In genomic region chr12:112904571-112904970, GRCh38 we compare ENCODE assay signal across 14 cellular contexts. TPM values are rescaled to one million over a fixed set of nuclear protein-coding genes. Genes with fewer than 3 reads are reported as not detected.
A peak's percentile ranks its signal among the peaks of the same experiment; 100 is the strongest.
DNase-seq lines count a peak whose midpoint lies in the region; ATAC-seq and TF ChIP-seq lines count a peak whose summit lies in the region.
"Had no signal": no experiment of that assay in that cellular context is flagged by ENCODE, and none has a peak within 500 bp of the region (broad histone marks: within the 10 kb centered on the region; RNA-seq: fewer than 3 reads in every experiment).

No MANE protein-coding gene starts in this region.

- H3K4me2 ChIP-seq in SU-DHL-6 (ENCODE audit: low read depth, low read length, poor library complexity, severe bottlenecking): no peak overlapping the region
- no peak overlapping the region for H3K4me2 ChIP-seq in fibroblast of lung (ENCODE audit: extremely low read depth, insufficient read depth, low read length)

- CTCF ChIA-PET in activated CD8-positive, alpha-beta memory T cell treated with anti-CD3 and anti-CD28 coated beads, Interleukin-2, amount 10 ng/mL, durations not matched to agents 7 days and 5 days (lab: Charles Lee): no interaction called here

- peak overlapping the region; percentile 86 for H3K27ac ChIP-seq in SU-DHL-6 (ENCODE audit: low read depth, low read length)
- no peak overlapping the region for H3K27ac ChIP-seq in fibroblast of lung (ENCODE audit: insufficient read depth, low read length)
- peak overlapping the region in 3 of 5 donors; percentile 51 to 84 (median 63) for H3K27ac ChIP-seq in stomach
- H3K27ac ChIP-seq: left ventricle myocardium inferior, testis had no signal

- no peaks in the 10 kb centered on the region for H3K27me3 Mint-ChIP-seq in activated CD8-positive, alpha-beta memory T cell treated with anti-CD3 and anti-CD28 coated beads, Interleukin-2, amount 10 ng/mL, durations not matched to agents 7 days and 5 days

- no peaks in the 10 kb centered on the region for H3K4me1 ChIP-seq in fibroblast of lung (ENCODE audit: control insufficient read depth, extremely low read depth, insufficient read depth, low read length)
- H3K4me1 ChIP-seq in stomach: peaks cover 0 to 42% (median 31%) of the 10 kb centered on the region in 4 donors

- intact Hi-C loops in stomach (cut with DNase I; ENCODE audit: low total_unique reads): no loop called here

- no peaks in the 10 kb centered on the region for H3K27me3 ChIP-seq in SU-DHL-6 (ENCODE audit: low read length)
- H3K27me3 ChIP-seq in fibroblast of lung (ENCODE audit: control insufficient read depth, insufficient read depth, low read length): no peaks in the 10 kb centered on the region
- H3K27me3 ChIP-seq in stomach: no peaks in the 10 kb centered on the region
- H3K27me3 ChIP-seq: testis had no signal

- DNase-seq in activated CD8-positive, alpha-beta memory T cell treated with anti-CD3 and anti-CD28 coated beads, Interleukin-2, amount 10 ng/mL, durations not matched to agents 7 days and 5 days: no peak
- no peak for DNase-seq in activated CD8-positive, alpha-beta memory T cell treated with anti-CD3 and anti-CD28 coated beads, Interleukin-2, amount 50 U/mL, for 4 hours
- DNase-seq in fibroblast of lung (ENCODE audit: low read depth in 2 of 2) (peak; percentile 5 to 53), stomach (no peak), DMS79 treated with DMSO at 0.1 percent for 48 hours (lab: John Stamatoyannopoulos, UW) (no peak)
- DNase-seq: activated T-cell treated with anti-CD3 and anti-CD28 coated beads, Interleukin-2, amount 50 U/mL, for 4 hours; cerebellar nuclear complex; left ventricle myocardium inferior; NCI-H2107; OCI-M1; testis had no signal

- TF ChIP-seq EP300 in stomach (IDR thresholded peaks at IDR 0.05): no peak

- no peaks in the 10 kb centered on the region for H3K9me2 ChIP-seq in SU-DHL-6 (replicated peaks; ENCODE audit: insufficient read depth, low read length)

- ATAC-seq in activated CD8-positive, alpha-beta memory T cell treated with anti-CD3 and anti-CD28 coated beads, Interleukin-2, amount 10 ng/mL, durations not matched to agents 7 days and 5 days: no peak
- no peak for ATAC-seq in GM19328 (IDR thresholded peaks at IDR 0.05; ENCODE audit: unreplicated experiment)
- no peak for ATAC-seq in HG02588 (IDR thresholded peaks at IDR 0.05; ENCODE audit: unreplicated experiment)
- ATAC-seq: activated T-cell treated with anti-CD3 and anti-CD28 coated beads, Interleukin-2, amount 50 U/mL, for 4 hours had no signal

- H3K27ac Mint-ChIP-seq in activated CD8-positive, alpha-beta memory T cell treated with anti-CD3 and anti-CD28 coated beads, Interleukin-2, amount 10 ng/mL, durations not matched to agents 7 days and 5 days: peak overlapping the region; percentile 71

- no peaks in the 10 kb centered on the region for H3K9me3 ChIP-seq in SU-DHL-6 (ENCODE audit: insufficient read depth, low read length)
- no peaks in the 10 kb centered on the region for H3K9me3 ChIP-seq in fibroblast of lung (ENCODE audit: control insufficient read depth, insufficient read depth, low read depth, low read length)
- H3K9me3 ChIP-seq in stomach: no peaks in the 10 kb centered on the region
- H3K9me3 ChIP-seq: left ventricle myocardium inferior, testis had no signal

- H3K4me1 Mint-ChIP-seq in activated CD8-positive, alpha-beta memory T cell treated with anti-CD3 and anti-CD28 coated beads, Interleukin-2, amount 10 ng/mL, durations not matched to agents 7 days and 5 days: peaks cover 61% of the 10 kb centered on the region

- no peak for TF ChIP-seq POLR2A in stomach (IDR thresholded peaks at IDR 0.05)

- TF ChIP-seq CTCF in SU-DHL-6 (IDR thresholded peaks at IDR 0.05; ENCODE audit: insufficient read depth, low read length, poor library complexity, severe bottlenecking) (no peak), fibroblast of lung (conservative IDR thresholded peaks at IDR 0.05 in 1 of 2, IDR thresholded peaks at IDR 0.05 in 1 of 2; ENCODE audit: low read depth in 1 of 2, low read length in 2 of 2) (no peak), stomach (IDR thresholded peaks at IDR 0.05) (no peak)

- H4K20me1 ChIP-seq in SU-DHL-6 (ENCODE audit: low read depth, low read length) (no peaks in the 10 kb centered on the region), fibroblast of lung (ENCODE audit: control insufficient read depth, extremely low read depth, insufficient read depth, low read length) (no peaks in the 10 kb centered on the region)

- no peak overlapping the region for H3K9ac ChIP-seq in SU-DHL-6 (ENCODE audit: low read length)
- H3K9ac ChIP-seq in fibroblast of lung (ENCODE audit: insufficient read depth, low read length): no peak overlapping the region

- no peaks in the 10 kb centered on the region for H3F3A ChIP-seq in SU-DHL-6 (ENCODE audit: insufficient read depth)

- H3K4me3 ChIP-seq in SU-DHL-6 (ENCODE audit: insufficient read depth, low read length, poor library complexity, severe bottlenecking) (no peak overlapping the region), fibroblast of lung (replicated peaks in 1 of 4; ENCODE audit: control extremely low read depth in 1 of 4, insufficient read depth in 1 of 4, low read depth in 3 of 4, low read length in 4 of 4) (no peak overlapping the region), stomach (no peak overlapping the region)
- H3K4me3 ChIP-seq: left ventricle myocardium inferior, testis had no signal

- H3K9me3 Mint-ChIP-seq in activated CD8-positive, alpha-beta memory T cell treated with anti-CD3 and anti-CD28 coated beads, Interleukin-2, amount 10 ng/mL, durations not matched to agents 7 days and 5 days (ENCODE audit: low read depth): no peaks in the 10 kb centered on the region
- H3K9me3 Mint-ChIP-seq: activated T-cell treated with anti-CD3 and anti-CD28 coated beads, Interleukin-2, amount 50 U/mL, for 4 hours had no signal

- peaks cover 31% of the 10 kb centered on the region for H3K36me3 Mint-ChIP-seq in activated CD8-positive, alpha-beta memory T cell treated with anti-CD3 and anti-CD28 coated beads, Interleukin-2, amount 10 ng/mL, durations not matched to agents 7 days and 5 days

- no peaks in the 10 kb centered on the region for H3K36me3 ChIP-seq in SU-DHL-6 (ENCODE audit: low read length)
- no peaks in the 10 kb centered on the region for H3K36me3 ChIP-seq in fibroblast of lung (ENCODE audit: control insufficient read depth, insufficient read depth, low read length)
- H3K36me3 ChIP-seq in stomach: no peaks in the 10 kb centered on the region
- H3K36me3 ChIP-seq: left ventricle myocardium inferior had no signal

- H3K4me3 Mint-ChIP-seq in activated CD8-positive, alpha-beta memory T cell treated with anti-CD3 and anti-CD28 coated beads, Interleukin-2, amount 10 ng/mL, durations not matched to agents 7 days and 5 days: no peak overlapping the region
- H3K4me3 Mint-ChIP-seq: activated T-cell treated with anti-CD3 and anti-CD28 coated beads, Interleukin-2, amount 50 U/mL, for 4 hours had no signal

- H2AFZ ChIP-seq in SU-DHL-6 (ENCODE audit: low read depth, low read length, severe bottlenecking): no peak overlapping the region
- H2AFZ ChIP-seq in fibroblast of lung (ENCODE audit: low read length): no peak overlapping the region

- H3K79me2 ChIP-seq in SU-DHL-6 (ENCODE audit: insufficient read depth, low read length): peaks cover 7% of the 10 kb centered on the region; the same call in 1 of the 2 replicates
- H3K79me2 ChIP-seq in fibroblast of lung (ENCODE audit: control insufficient read depth, insufficient read depth, low read length): no peaks in the 10 kb centered on the region

RNA-seq across cellular contexts. Expression of gene OAS1, which starts 2.2 kb away (rescaled TPM):
- total RNA-seq in activated CD8-positive, alpha-beta memory T cell treated with anti-CD3 and anti-CD28 coated beads, Interleukin-2, amount 10 ng/mL, durations not matched to agents 7 days and 5 days: 100 to 1,000 TPM; 161 to 292 TPM
- total RNA-seq in fibroblast of lung (1.8 and 3.6 TPM in 2 replicates), stomach (10 to 100 TPM; 11.6 to 48.1 (median 14.1) TPM)
- polyA plus RNA-seq in fibroblast of lung (0.34 and 2.0 TPM in 2 replicates), stomach (100 to 1,000 TPM in 1 of 3 donors, 10 to 100 TPM in 2; 20.0 to 114 (median 26.2) TPM)
- 0.15 and 2.3 TPM in 2 replicates for polyA plus RNA-seq in fibroblast of lung (2012)
- 2.9 TPM in 1 of 2 replicates, not detected in the other for polyA minus RNA-seq in fibroblast of lung (ENCODE audit: low replicate concordance)

RNA-seq across cellular contexts. Expression of gene OAS3, which starts 33.7 kb away (rescaled TPM):
- total RNA-seq in activated CD8-positive, alpha-beta memory T cell treated with anti-CD3 and anti-CD28 coated beads, Interleukin-2, amount 10 ng/mL, durations not matched to agents 7 days and 5 days: 100 to 1,000 TPM; 290 to 394 TPM
- total RNA-seq in fibroblast of lung (2.6 and 3.5 TPM in 2 replicates), stomach (100 to 1,000 TPM in 1 of 5 donors, 10 to 100 TPM in 3, 1 to 10 TPM in 1; 7.1 to 208 (median 45.2) TPM)
- polyA plus RNA-seq in fibroblast of lung (7.0 and 18.5 TPM in 2 replicates), stomach (1 to 10 TPM; 5.7 to 7.1 (median 6.9) TPM)
- polyA plus RNA-seq in fibroblast of lung (2012): 5.4 and 10.4 TPM in 2 replicates
- 84.0 and 128 TPM in 2 replicates for polyA minus RNA-seq in fibroblast of lung (ENCODE audit: low replicate concordance)

Comparison
In these comparisons a context has a peak if more than half of its experiments do, and no peak if none do; other contexts are left out.
1. DNase-seq: peak in fibroblast of lung (2 of 2); none in activated CD8-positive, alpha-beta memory T cell treated with anti-CD3 and anti-CD28 coated beads, Interleukin-2, amount 10 ng/mL, durations not matched to agents 7 days and 5 days (single experiment), activated CD8-positive, alpha-beta memory T cell treated with anti-CD3 and anti-CD28 coated beads, Interleukin-2, amount 50 U/mL, for 4 hours (single experiment), stomach (single experiment) and DMS79 treated with DMSO at 0.1 percent for 48 hours (single experiment).